In genomic region chr4:52995341-52996030, GRCh38 we compare ENCODE assay signal across 18 cellular contexts.
DNase-seq lines count a peak whose midpoint lies in the region; ATAC-seq and TF ChIP-seq lines count a peak whose summit lies in the region.
"Had no signal": no experiment of that assay in that cellular context is flagged by ENCODE, and none has a peak within 500 bp of the region (broad histone marks: within the 10 kb centered on the region; RNA-seq: fewer than 3 reads in every experiment).

No MANE protein-coding gene starts in this region.

- TF ChIP-seq CTCF in brain microvascular endothelial cell (IDR thresholded peaks at IDR 0.05; ENCODE audit: low read depth, low read length, missing control alignments), result no peak
- no peak for TF ChIP-seq CTCF in gastroesophageal sphincter (IDR thresholded peaks at IDR 0.05)

- 81 to 89% methylated on average over 3 to 6 of the region's 6 CpGs for WGBS in gastroesophageal sphincter (ENCODE audit: low coverage in 1 of 2), 2 donors

- H3K36me3 ChIP-seq in brain microvascular endothelial cell (replicated peaks) (no peaks in the 10 kb centered on the region), gastroesophageal sphincter (no peaks in the 10 kb centered on the region), stomach smooth muscle (ENCODE audit: control insufficient read depth in 2 of 2, insufficient read depth in 2 of 2, low read length in 2 of 2) (no peaks in the 10 kb centered on the region)

- H3K4me1 ChIP-seq in gastroesophageal sphincter, result peaks cover 7 to 46% (median 13%) of the 10 kb centered on the region in 3 donors
- peaks cover 21% of the 10 kb centered on the region for H3K4me1 ChIP-seq in stomach smooth muscle (ENCODE audit: control insufficient read depth, insufficient read depth, low read length)

- no peak for TF ChIP-seq POLR2A in gastroesophageal sphincter (IDR thresholded peaks at IDR 0.05)

- H3K9me3 ChIP-seq in gastroesophageal sphincter (no peaks in the 10 kb centered on the region), stomach smooth muscle (ENCODE audit: control insufficient read depth in 2 of 2, low read length in 2 of 2) (no peaks in the 10 kb centered on the region)

- H3K4me3 ChIP-seq in brain microvascular endothelial cell (ENCODE audit: low read depth, low read length) (no peak overlapping the region), gastroesophageal sphincter (no peak overlapping the region), stomach smooth muscle (ENCODE audit: low read length in 2 of 2) (no peak overlapping the region)

- in situ Hi-C loops in brain microvascular endothelial cell (cut with HindIII; ENCODE audit: low pct_ligation_motif_present, low sequenced_read_pairs), result no loop called here

- ATAC-seq in gastroesophageal sphincter (no peak), GM18909 (IDR thresholded peaks at IDR 0.05; ENCODE audit: poor library complexity, unreplicated experiment) (no peak), GM21381 (IDR thresholded peaks at IDR 0.05; ENCODE audit: unreplicated experiment) (no peak), GM21619 (IDR thresholded peaks at IDR 0.05; ENCODE audit: unreplicated experiment) (no peak)
- ATAC-seq: activated CD8-positive, alpha-beta T cell treated with anti-CD3 and anti-CD28 coated beads, Interleukin-2, amount 10 ng/mL, durations not matched to agents 7 days and 5 days; activated T-cell treated with anti-CD3 and anti-CD28 coated beads, Interleukin-2, amount 50 U/mL, for 72 hours had no signal

- H3K27ac ChIP-seq in brain microvascular endothelial cell, result peak overlapping the region; percentile 38
- peak overlapping the region; percentile 16 to 68 (median 50) for H3K27ac ChIP-seq in gastroesophageal sphincter
- peak overlapping the region; percentile 73 for H3K27ac ChIP-seq in stomach smooth muscle (ENCODE audit: low read length)

- TF ChIP-seq EP300 in gastroesophageal sphincter (IDR thresholded peaks at IDR 0.05), result no peak

- H3K27me3 ChIP-seq in brain microvascular endothelial cell (replicated peaks) (no peaks in the 10 kb centered on the region), gastroesophageal sphincter (no peaks in the 10 kb centered on the region), stomach smooth muscle (ENCODE audit: control insufficient read depth in 1 of 2, insufficient read depth in 2 of 2, low read length in 2 of 2) (no peaks in the 10 kb centered on the region)

- peak overlapping the region in 1 of 2 donors; percentile 5 for H3K9ac ChIP-seq in stomach smooth muscle (ENCODE audit: low read length in 2 of 2)

- DNase-seq in MV-4-11 (lab: John Stamatoyannopoulos, UW) (peak; percentile 92), brain microvascular endothelial cell (no peak), NCI-H2227 treated with DMSO at 0.1 percent for 48 hours (lab: John Stamatoyannopoulos, UW) (no peak)
- DNase-seq: activated B cell treated with CpG ODN at 0.5 μM for 24 hours; activated CD8-positive, alpha-beta T cell treated with anti-CD3 and anti-CD28 coated beads, Interleukin-2, amount 10 ng/mL, durations not matched to agents 7 days and 5 days; activated naive CD8-positive, alpha-beta T cell treated with anti-CD3 and anti-CD28 coated beads for 36 hours; activated T-cell treated with anti-CD3 and anti-CD28 coated beads, Interleukin-2, amount 50 U/mL, for 72 hours; glutamatergic neuron; immature natural killer cell; mesendoderm; NCI-H2029; NCI-H510A; SHP77 had no signal
